ENCODE assay signal across 19 cellular contexts in genomic region chr10:124829447-124830115, GRCh38. TPM values are rescaled to one million over a fixed set of nuclear protein-coding genes. Genes with fewer than 3 reads are reported as not detected.
DNase-seq lines count a peak whose midpoint lies in the region; ATAC-seq and TF ChIP-seq lines count a peak whose summit lies in the region.
"Had no signal": no experiment of that assay in that cellular context is flagged by ENCODE, and none has a peak within 500 bp of the region (broad histone marks: within the 10 kb centered on the region; RNA-seq: fewer than 3 reads in every experiment).

No MANE protein-coding gene starts in this region.

- H3K4me3 ChIP-seq in dorsolateral prefrontal cortex, result no peak overlapping the region
- H3K4me3 ChIP-seq in neural progenitor cell, result no peak overlapping the region
- H3K4me3 ChIP-seq: BLaER1 treated with 17β-estradiol and CSF1 and Interleukin-3, amounts not matched to agents 10 nM and 100 nM had no signal

- H3F3A ChIP-seq in neural progenitor cell (ENCODE audit: low read depth), result peaks cover 14% of the 10 kb centered on the region

- intact Hi-C loops in dorsolateral prefrontal cortex (cut with DNase I), result loop anchor here (5.0 to 10.0 kb wide), 2 partner anchors 205 to 297 kb away; no protein-coding TSS in a partner anchor

- H3K27me3 ChIP-seq in dorsolateral prefrontal cortex, result no peaks in the 10 kb centered on the region
- H3K27me3 ChIP-seq in neural progenitor cell, result no peaks in the 10 kb centered on the region
- H3K27me3 ChIP-seq: BLaER1 treated with 17β-estradiol and CSF1 and Interleukin-3, amounts not matched to agents 10 nM and 100 nM had no signal

- H3K36me3 ChIP-seq in neural progenitor cell, result peaks cover 12% of the 10 kb centered on the region

- no peaks in the 10 kb centered on the region for H3K9me3 ChIP-seq in T-helper 17 cell (ENCODE audit: control insufficient read depth, low read length, poor library complexity, severe bottlenecking)
- no peaks in the 10 kb centered on the region for H3K9me3 ChIP-seq in neural progenitor cell (ENCODE audit: low read depth)
- H3K9me3 ChIP-seq: BLaER1 treated with 17β-estradiol and CSF1 and Interleukin-3, amounts not matched to agents 10 nM and 100 nM had no signal

- DNase-seq in T-helper 17 cell (no peak), dorsolateral prefrontal cortex (peak in 2 of 10 donors; percentile 35 to 38), neural progenitor cell (ENCODE audit: low spot score) (peak; percentile 28), hepatic stellate cell (ENCODE audit: low spot score) (no peak), NCI-H1417 (lab: John Stamatoyannopoulos, UW) (no peak), HFFc6 (no peak)
- DNase-seq: CD4-positive, alpha-beta T cell; KBM-7; MV-4-11; NCI-H1105; NCI-H146; NCI-H1930; NCI-H2107; NCI-H526; NCI-H82; NK-92 treated with Interleukin-12 subunit alpha and Interleukin-12 subunit beta, amount 100 ng/mL, for 24 hours; PC-3 had no signal

- H3K4me1 ChIP-seq in neural progenitor cell, result peaks cover 11% of the 10 kb centered on the region

- no peaks in the 10 kb centered on the region for H3K9me3 Mint-ChIP-seq in neural progenitor cell
- no peaks in the 10 kb centered on the region for H3K9me3 Mint-ChIP-seq in HFFc6
- H3K9me3 Mint-ChIP-seq: CD4-positive, alpha-beta T cell had no signal

- H4K20me1 ChIP-seq in neural progenitor cell (ENCODE audit: low read depth), result no peaks in the 10 kb centered on the region

- H3K36me3 Mint-ChIP-seq in T-helper 17 cell (ENCODE audit: low read depth) (no peaks in the 10 kb centered on the region), neural progenitor cell (peaks cover 8% of the 10 kb centered on the region), HFFc6 (ENCODE audit: low read depth) (peaks cover 5% of the 10 kb centered on the region; the same call in 1 of the 2 replicates)

- no peak overlapping the region for H3K9ac ChIP-seq in neural progenitor cell
- H3K9ac ChIP-seq: BLaER1 treated with 17β-estradiol and CSF1 and Interleukin-3, amounts not matched to agents 10 nM and 100 nM had no signal

- H3K27ac ChIP-seq in dorsolateral prefrontal cortex (peak overlapping the region in 35 of 59 donors; percentile 24 to 85 (median 67)), neural progenitor cell (peak overlapping the region; percentile 53), temporal lobe (ENCODE audit: low read depth, low read length) (peak overlapping the region; percentile 2)
- H3K27ac ChIP-seq: BLaER1 treated with 17β-estradiol and CSF1 and Interleukin-3, amounts not matched to agents 10 nM and 100 nM had no signal

- H3K4me3 Mint-ChIP-seq in T-helper 17 cell (no peak overlapping the region), neural progenitor cell (no peak overlapping the region), HFFc6 (no peak overlapping the region)
- H3K4me3 Mint-ChIP-seq: CD4-positive, alpha-beta T cell had no signal

- H3K27me3 Mint-ChIP-seq in T-helper 17 cell (no peaks in the 10 kb centered on the region), neural progenitor cell (ENCODE audit: insufficient read depth, low read depth) (no peaks in the 10 kb centered on the region), HFFc6 (ENCODE audit: insufficient read depth) (no peaks in the 10 kb centered on the region)
- H3K27me3 Mint-ChIP-seq: CD4-positive, alpha-beta T cell had no signal

- H3K27ac Mint-ChIP-seq in T-helper 17 cell (peak overlapping the region; percentile 27), neural progenitor cell (no peak overlapping the region), HFFc6 (no peak overlapping the region)
- H3K27ac Mint-ChIP-seq: CD4-positive, alpha-beta T cell had no signal

- no peak overlapping the region for H2AFZ ChIP-seq in neural progenitor cell (replicated peaks)

- no peak for TF ChIP-seq CTCF in dorsolateral prefrontal cortex (IDR thresholded peaks at IDR 0.05 in 54 of 56, conservative IDR thresholded peaks at IDR 0.05 in 2 of 56; ENCODE audit: low read depth in 1 of 56, partially characterized antibody in 56 of 56)
- TF ChIP-seq CTCF in neural progenitor cell (IDR thresholded peaks at IDR 0.05), result no peak
- TF ChIP-seq CTCF in HFFc6 (IDR thresholded peaks at IDR 0.05), result no peak

- no peak overlapping the region for H3K4me2 ChIP-seq in neural progenitor cell
- H3K4me2 ChIP-seq: BLaER1 treated with 17β-estradiol and CSF1 and Interleukin-3, amounts not matched to agents 10 nM and 100 nM had no signal

- no peaks in the 10 kb centered on the region for H3K4me1 Mint-ChIP-seq in T-helper 17 cell
- H3K4me1 Mint-ChIP-seq in neural progenitor cell, result no peaks in the 10 kb centered on the region
- no peaks in the 10 kb centered on the region for H3K4me1 Mint-ChIP-seq in HFFc6 (ENCODE audit: low read depth)

- no peaks in the 10 kb centered on the region for H3K79me2 ChIP-seq in neural progenitor cell (ENCODE audit: low read depth)

- ATAC-seq in T-helper 17 cell, result no peak
- ATAC-seq: PC-3 had no signal

RNA-seq across cellular contexts. Expression of gene ABRAXAS2, which starts 28.0 kb away (rescaled TPM):
- total RNA-seq in T-helper 17 cell (1 to 10 TPM; 6.8 to 8.7 TPM), dorsolateral prefrontal cortex (10 to 100 TPM in 119 of 120 experiments, 1 to 10 TPM in 1; 9.5 to 19.6 (median 15.6) TPM), neural progenitor cell (ENCODE audit: low replicate concordance) (15.8 and 27.4 TPM in 2 replicates), temporal lobe (15.5 TPM)
- 10 to 100 TPM; 17.3 to 20.6 (median 18.6) TPM for total RNA-seq in HFFc6 (2021; fragmentation: NEBNext Ultra II Directional; extraction: Animal tissue kit (Norgen Biotek cat#: 25700))

RNA-seq across cellular contexts. Expression of gene EEF1AKMT2, which starts 37.9 kb away (rescaled TPM):
- total RNA-seq in T-helper 17 cell, result 10 to 100 TPM; 14.5 to 16.2 TPM
- total RNA-seq in dorsolateral prefrontal cortex, result 10 to 100 TPM; 17.5 to 38.9 (median 26.4) TPM
- 41.0 and 41.8 TPM in 2 replicates for total RNA-seq in neural progenitor cell (ENCODE audit: low replicate concordance)
- total RNA-seq in temporal lobe, result 36.9 TPM
- total RNA-seq in HFFc6 (2021; fragmentation: NEBNext Ultra II Directional; extraction: Animal tissue kit (Norgen Biotek cat#: 25700)), result 10 to 100 TPM; 15.8 to 19.5 (median 17.7) TPM

Comparison
In these comparisons a context has a peak if more than half of its experiments do, and no peak if none do; other contexts are left out.
1. H3K27ac ChIP-seq: peak in every context shown above with its lines; median percentile 67 in dorsolateral prefrontal cortex; 53 in neural progenitor cell; 2 in temporal lobe.